16 cellular contexts compared by ENCODE assay signal in genomic region chr20:45751714-45752113, GRCh38. TPM values are rescaled to one million over a fixed set of nuclear protein-coding genes. Genes with fewer than 3 reads are reported as not detected.
A peak's percentile ranks its signal among the peaks of the same experiment; 100 is the strongest.
DNase-seq lines count a peak whose midpoint lies in the region; ATAC-seq and TF ChIP-seq lines count a peak whose summit lies in the region.
"Had no signal": no experiment of that assay in that cellular context is flagged by ENCODE, and none has a peak within 500 bp of the region (broad histone marks: within the 10 kb centered on the region; RNA-seq: fewer than 3 reads in every experiment).

No MANE protein-coding gene starts in this region.

- peaks cover 7% of the 10 kb centered on the region for H3K9me3 Mint-ChIP-seq in activated T-cell treated with anti-CD3 and anti-CD28 coated beads, Interleukin-2, amount 50 U/mL, for 4 hours
- H3K9me3 Mint-ChIP-seq in activated T-helper 17 cell treated with anti-CD3 and anti-CD28 coated beads, Interleukin-2, amount 50 U/mL, for 72 hours: peaks cover 4% of the 10 kb centered on the region
- peaks cover 9% of the 10 kb centered on the region for H3K9me3 Mint-ChIP-seq in stimulated activated naive CD8-positive, alpha-beta T cell treated with anti-CD3 and anti-CD28 coated beads, Interleukin-15, Interleukin-2, amounts not matched to agents 100 ng/mL and 50 ng/mL, for 24 hours
- peaks cover 5% of the 10 kb centered on the region for H3K9me3 Mint-ChIP-seq in osteocyte (ENCODE audit: unreplicated experiment)

- peaks cover 12% of the 10 kb centered on the region for H3K27me3 Mint-ChIP-seq in activated T-cell treated with anti-CD3 and anti-CD28 coated beads, Interleukin-2, amount 50 U/mL, for 4 hours (ENCODE audit: low read depth)
- H3K27me3 Mint-ChIP-seq in activated T-helper 17 cell treated with anti-CD3 and anti-CD28 coated beads, Interleukin-2, amount 50 U/mL, for 72 hours: peaks cover 36% of the 10 kb centered on the region
- H3K27me3 Mint-ChIP-seq in stimulated activated naive CD8-positive, alpha-beta T cell treated with anti-CD3 and anti-CD28 coated beads, Interleukin-15, Interleukin-2, amounts not matched to agents 100 ng/mL and 50 ng/mL, for 24 hours: peaks cover 42% of the 10 kb centered on the region
- peaks cover 33% of the 10 kb centered on the region for H3K27me3 Mint-ChIP-seq in osteocyte (ENCODE audit: unreplicated experiment)

- ATAC-seq in activated T-cell treated with anti-CD3 and anti-CD28 coated beads, Interleukin-2, amount 50 U/mL, for 4 hours: peak in 1 of 2 donors; percentile 38
- peak; percentile 70 for ATAC-seq in activated T-helper 17 cell treated with anti-CD3 and anti-CD28 coated beads, Interleukin-2, amount 50 U/mL, for 72 hours (replicated peaks)
- ATAC-seq in HG02623 (IDR thresholded peaks at IDR 0.05; ENCODE audit: unreplicated experiment): no peak
- ATAC-seq: A549, GM12878, HCT116 had no signal

- no peaks in the 10 kb centered on the region for H3K36me3 Mint-ChIP-seq in activated T-cell treated with anti-CD3 and anti-CD28 coated beads, Interleukin-2, amount 50 U/mL, for 4 hours (ENCODE audit: insufficient read depth)
- H3K36me3 Mint-ChIP-seq in activated T-helper 17 cell treated with anti-CD3 and anti-CD28 coated beads, Interleukin-2, amount 50 U/mL, for 72 hours (ENCODE audit: low read depth): no peaks in the 10 kb centered on the region
- H3K36me3 Mint-ChIP-seq in stimulated activated naive CD8-positive, alpha-beta T cell treated with anti-CD3 and anti-CD28 coated beads, Interleukin-15, Interleukin-2, amounts not matched to agents 100 ng/mL and 50 ng/mL, for 24 hours (ENCODE audit: low read depth): peaks cover 7% of the 10 kb centered on the region
- H3K36me3 Mint-ChIP-seq in osteocyte (ENCODE audit: unreplicated experiment): no peaks in the 10 kb centered on the region
- H3K36me3 Mint-ChIP-seq: CD4-positive, alpha-beta memory T cell had no signal

- DNase-seq in activated T-cell treated with anti-CD3 and anti-CD28 coated beads, Interleukin-2, amount 50 U/mL, for 4 hours: no peak
- DNase-seq in activated T-cell treated with anti-CD3 and anti-CD28 coated beads, Interleukin-2, amount 50 U/mL, for 1 hour: no peak
- DNase-seq in myocyte (ENCODE audit: low read depth): peak; percentile 18
- no peak for DNase-seq in osteocyte (ENCODE audit: extremely low spot score, unreplicated experiment)
- DNase-seq: BE2C; CD4-positive, alpha-beta memory T cell; DMS79; GM23248 had no signal

- H3K4me3 Mint-ChIP-seq in activated T-cell treated with anti-CD3 and anti-CD28 coated beads, Interleukin-2, amount 50 U/mL, for 4 hours: peak overlapping the region; percentile 16
- H3K4me3 Mint-ChIP-seq in activated T-helper 17 cell treated with anti-CD3 and anti-CD28 coated beads, Interleukin-2, amount 50 U/mL, for 72 hours: peak overlapping the region; percentile 6
- H3K4me3 Mint-ChIP-seq in stimulated activated naive CD8-positive, alpha-beta T cell treated with anti-CD3 and anti-CD28 coated beads, Interleukin-15, Interleukin-2, amounts not matched to agents 100 ng/mL and 50 ng/mL, for 24 hours: peak overlapping the region; percentile 31
- H3K4me3 Mint-ChIP-seq in osteocyte (ENCODE audit: unreplicated experiment): no peak overlapping the region
- H3K4me3 Mint-ChIP-seq: CD4-positive, alpha-beta memory T cell had no signal

- TF ChIP-seq CTCF in osteocyte (IDR thresholded peaks at IDR 0.05): no peak

- H3K4me1 Mint-ChIP-seq in activated T-cell treated with anti-CD3 and anti-CD28 coated beads, Interleukin-2, amount 50 U/mL, for 4 hours (ENCODE audit: low read depth): peaks cover 21% of the 10 kb centered on the region
- H3K4me1 Mint-ChIP-seq in activated T-helper 17 cell treated with anti-CD3 and anti-CD28 coated beads, Interleukin-2, amount 50 U/mL, for 72 hours: peaks cover 13% of the 10 kb centered on the region
- H3K4me1 Mint-ChIP-seq in stimulated activated naive CD8-positive, alpha-beta T cell treated with anti-CD3 and anti-CD28 coated beads, Interleukin-15, Interleukin-2, amounts not matched to agents 100 ng/mL and 50 ng/mL, for 24 hours (ENCODE audit: low read depth): peaks cover 33% of the 10 kb centered on the region
- H3K4me1 Mint-ChIP-seq in osteocyte (ENCODE audit: unreplicated experiment): no peaks in the 10 kb centered on the region
- H3K4me1 Mint-ChIP-seq: CD4-positive, alpha-beta memory T cell had no signal

- H3K27ac Mint-ChIP-seq in activated T-helper 17 cell treated with anti-CD3 and anti-CD28 coated beads, Interleukin-2, amount 50 U/mL, for 72 hours: peak overlapping the region; percentile 45
- H3K27ac Mint-ChIP-seq in stimulated activated naive CD8-positive, alpha-beta T cell treated with anti-CD3 and anti-CD28 coated beads, Interleukin-15, Interleukin-2, amounts not matched to agents 100 ng/mL and 50 ng/mL, for 24 hours: peak overlapping the region; percentile 90
- no peak overlapping the region for H3K27ac Mint-ChIP-seq in osteocyte (ENCODE audit: unreplicated experiment)
- H3K27ac Mint-ChIP-seq: CD4-positive, alpha-beta memory T cell had no signal

RNA-seq across cellular contexts. Expression of gene SPINT4, which starts 29.6 kb away (rescaled TPM):
- not detected for total RNA-seq in activated T-cell treated with anti-CD3 and anti-CD28 coated beads, Interleukin-2, amount 50 U/mL, for 4 hours
- total RNA-seq in activated T-helper 17 cell treated with anti-CD3 and anti-CD28 coated beads, Interleukin-2, amount 50 U/mL, for 72 hours: not detected
- total RNA-seq in myocyte (not detected in 2 replicates), osteocyte (not detected in 2 replicates)
- not detected for polyA plus RNA-seq in myocyte (2012)
- total RNA-seq: CD4-positive, alpha-beta memory T cell; G401; GM12878; GM23248 had no signal
- polyA plus RNA-seq: A549; AG04450; CD4-positive, alpha-beta memory T cell; GM12878; GM23248 had no signal

RNA-seq across cellular contexts. Expression of gene WFDC3, which starts 40.0 kb away (rescaled TPM):
- not detected for total RNA-seq in activated T-cell treated with anti-CD3 and anti-CD28 coated beads, Interleukin-2, amount 50 U/mL, for 4 hours
- not detected for total RNA-seq in activated T-helper 17 cell treated with anti-CD3 and anti-CD28 coated beads, Interleukin-2, amount 50 U/mL, for 72 hours
- total RNA-seq in myocyte: 0.24 and 1.8 TPM in 2 replicates
- 4.5 TPM for polyA plus RNA-seq in myocyte (2012)
- total RNA-seq in osteocyte: 0.91 TPM in 1 of 2 replicates, not detected in the other
- total RNA-seq: CD4-positive, alpha-beta memory T cell; G401; GM12878 had no signal
- polyA plus RNA-seq: A549; CD4-positive, alpha-beta memory T cell had no signal

RNA-seq across cellular contexts. Expression of gene DNTTIP1, which starts 40.0 kb away (rescaled TPM):
- total RNA-seq in activated T-cell treated with anti-CD3 and anti-CD28 coated beads, Interleukin-2, amount 50 U/mL, for 4 hours: 10 to 100 TPM; 33.9 to 39.6 (median 38.5) TPM
- 10 to 100 TPM; 13.0 to 26.2 TPM for total RNA-seq in activated T-helper 17 cell treated with anti-CD3 and anti-CD28 coated beads, Interleukin-2, amount 50 U/mL, for 72 hours
- total RNA-seq in myocyte (27.1 and 31.6 TPM in 2 replicates), osteocyte (23.2 and 30.0 TPM in 2 replicates)
- polyA plus RNA-seq in myocyte (2012): 47.2 TPM

RNA-seq across cellular contexts. Expression of gene WFDC10B, which starts 46.9 kb away (rescaled TPM):
- not detected for total RNA-seq in activated T-cell treated with anti-CD3 and anti-CD28 coated beads, Interleukin-2, amount 50 U/mL, for 4 hours
- total RNA-seq in activated T-helper 17 cell treated with anti-CD3 and anti-CD28 coated beads, Interleukin-2, amount 50 U/mL, for 72 hours: not detected
- not detected in 2 replicates for total RNA-seq in myocyte
- polyA plus RNA-seq in myocyte (2012): 0.23 TPM
- not detected in 2 replicates for total RNA-seq in osteocyte
- total RNA-seq: CD4-positive, alpha-beta memory T cell; G401; GM12878; GM23248 had no signal
- polyA plus RNA-seq: A549; AG04450; CD4-positive, alpha-beta memory T cell; GM12878; GM23248 had no signal

RNA-seq across cellular contexts. Expression of gene WFDC13, which starts 49.9 kb away (rescaled TPM):
- total RNA-seq in activated T-cell treated with anti-CD3 and anti-CD28 coated beads, Interleukin-2, amount 50 U/mL, for 4 hours: not detected
- total RNA-seq in activated T-helper 17 cell treated with anti-CD3 and anti-CD28 coated beads, Interleukin-2, amount 50 U/mL, for 72 hours: not detected
- total RNA-seq in myocyte (not detected in 2 replicates), osteocyte (not detected in 2 replicates)
- polyA plus RNA-seq in myocyte (2012): not detected
- total RNA-seq: CD4-positive, alpha-beta memory T cell; G401; GM12878; GM23248 had no signal
- polyA plus RNA-seq: A549; AG04450; CD4-positive, alpha-beta memory T cell; GM12878; GM23248 had no signal
